8 cellular contexts compared by ENCODE assay signal in the genomic region with DNA sequence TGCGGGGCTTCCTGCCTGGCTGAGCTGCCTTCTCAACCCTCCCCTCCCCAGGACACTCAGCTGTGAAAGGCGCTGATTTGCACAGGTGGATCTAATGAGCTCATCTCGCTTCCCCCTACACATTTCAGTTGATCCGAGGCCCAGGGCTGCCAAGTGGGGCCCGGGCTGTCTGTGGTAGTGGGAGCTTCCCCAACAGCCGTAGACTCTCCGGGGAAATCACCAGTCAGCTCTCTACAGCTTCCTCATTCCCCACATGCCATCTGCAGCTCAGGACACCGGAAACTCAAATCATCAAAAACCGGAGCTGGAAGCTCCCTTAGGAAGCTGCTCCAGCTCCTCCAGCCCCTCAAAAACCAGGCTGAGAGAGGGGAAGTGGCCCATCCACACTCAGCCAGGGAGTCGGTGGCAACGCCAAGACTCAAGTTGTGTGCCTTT. TPM values are rescaled to one million over a fixed set of nuclear protein-coding genes. Genes with fewer than 3 reads are reported as not detected.
A peak's percentile ranks its signal among the peaks of the same experiment; 100 is the strongest.
DNase-seq lines count a peak whose midpoint lies in the region; ATAC-seq, FAIRE-seq and TF ChIP-seq lines count a peak whose summit lies in the region.

No MANE protein-coding gene starts in this region.

- peak; percentile 82 for ATAC-seq in HG02981 (IDR thresholded peaks at IDR 0.05; ENCODE audit: unreplicated experiment)
- peak; percentile 75 for ATAC-seq in mucosa of descending colon
- ATAC-seq in GM18873 (IDR thresholded peaks at IDR 0.05; ENCODE audit: low FRiP score, unreplicated experiment) = no peak
- ATAC-seq in GM19351 (IDR thresholded peaks at IDR 0.05; ENCODE audit: unreplicated experiment) = no peak

- TF ChIP-seq CTCF in GM12865 (IDR thresholded peaks at IDR 0.05; ENCODE audit: insufficient read depth, low read depth, low read length, missing control alignments) = no peak
- no peak for TF ChIP-seq CTCF in bronchial epithelial cell (IDR thresholded peaks at IDR 0.05; ENCODE audit: insufficient read depth, low read length, severe bottlenecking)
- TF ChIP-seq CTCF in mucosa of descending colon (IDR thresholded peaks at IDR 0.05) = no peak

- peaks cover 3% of the 10 kb centered on the region for H3K27me3 ChIP-seq in bronchial epithelial cell (ENCODE audit: control insufficient read depth, insufficient read depth, low read length)

- intact Hi-C loops in mucosa of descending colon (cut with DNase I, micrococcal nuclease) = no loop called here

- H3K4me1 ChIP-seq in mucosa of descending colon (ENCODE audit: low read depth) = peaks cover 9% of the 10 kb centered on the region

- FAIRE-seq in bronchial epithelial cell (lab: Jason Lieb, UNC) = no peak

- DNase-seq in GM12865 (ENCODE audit: low read depth) (peak; percentile 46), bronchial epithelial cell (ENCODE audit: low read depth) (peak; percentile 23), mucosa of descending colon (peak in 1 of 3 donors; percentile 28)
- DNase-seq in activated CD4-positive, alpha-beta T cell treated with anti-CD3 and anti-CD28 coated beads for 1 hour = no peak
- DNase-seq in activated CD8-positive, alpha-beta memory T cell treated with anti-CD3 and anti-CD28 coated beads for 24 hours = no peak

- H3K36me3 ChIP-seq in bronchial epithelial cell (ENCODE audit: control insufficient read depth, insufficient read depth, low read length) (no peaks in the 10 kb centered on the region), mucosa of descending colon (ENCODE audit: low read depth) (no peaks in the 10 kb centered on the region)

- H3K4me3 ChIP-seq in GM12865 (ENCODE audit: low read depth, low read length) (no peak overlapping the region), bronchial epithelial cell (ENCODE audit: low read depth, low read length) (no peak overlapping the region), mucosa of descending colon (no peak overlapping the region)

- H3K9me3 ChIP-seq in mucosa of descending colon = no peaks in the 10 kb centered on the region

RNA-seq across cellular contexts. Expression of a gene that starts 56.2 kb away (rescaled TPM):
- 26.8 and 53.4 TPM in 2 replicates for total RNA-seq in bronchial epithelial cell
- total RNA-seq in mucosa of descending colon = 10 to 100 TPM; 28.1 to 36.0 (median 28.7) TPM

Comparison
In these comparisons a context has a peak if more than half of its experiments do, and no peak if none do; other contexts are left out.
1. DNase-seq: peak in GM12865 (single experiment) and bronchial epithelial cell (single experiment); none in activated CD4-positive, alpha-beta T cell treated with anti-CD3 and anti-CD28 coated beads for 1 hour (single experiment) and activated CD8-positive, alpha-beta memory T cell treated with anti-CD3 and anti-CD28 coated beads for 24 hours (single experiment).
2. ATAC-seq: peak in HG02981 (single experiment) and mucosa of descending colon (single experiment); none in GM18873 (single experiment) and GM19351 (single experiment).